Comparison of ENCODE assay signal across 1 cellular context in genomic region chr20:25296094-25297093, GRCh38.
TF ChIP-seq lines count a peak whose summit lies in the region.

No MANE protein-coding gene starts in this region.

TF ChIP-seq in HepG2, 621 proteins besides CTCF, POLR2A, EP300 and RAD21 (continued from another document and continues in another):
- TF ChIP-seq ZBTB2 (CRISPR knock-in tag; IDR thresholded peaks at IDR 0.05; ENCODE audit: low read depth) (no peak), ZNF598 (CRISPR knock-in tag; IDR thresholded peaks at IDR 0.05; ENCODE audit: borderline replicate concordance) (no peak), AKAP8 (CRISPR knock-in tag; IDR thresholded peaks at IDR 0.05) (no peak), ZNF629 (CRISPR knock-in tag; conservative IDR thresholded peaks at IDR 0.05) (no peak), MIER3 (CRISPR knock-in tag; IDR thresholded peaks at IDR 0.05; ENCODE audit: borderline replicate concordance) (no peak), ATM (IDR thresholded peaks at IDR 0.05; ENCODE audit: borderline replicate concordance) (no peak), BRD4 (CRISPR knock-in tag; IDR thresholded peaks at IDR 0.05) (no peak), ZNF431 (CRISPR knock-in tag; IDR thresholded peaks at IDR 0.05; ENCODE audit: borderline replicate concordance, low read depth) (no peak), SMARCC2 (IDR thresholded peaks at IDR 0.05) (no peak), ZBTB8A (CRISPR knock-in tag; IDR thresholded peaks at IDR 0.05; ENCODE audit: borderline replicate concordance, low read depth) (no peak), MAZ (IDR thresholded peaks at IDR 0.05; ENCODE audit: borderline replicate concordance, low read depth, low read length) (no peak), MAZ (CRISPR knock-in tag; IDR thresholded peaks at IDR 0.05; ENCODE audit: low read depth) (0 out of 2 replicates have a peak, but pooled peaks have one; percentile 28), ZNF687 (CRISPR knock-in tag; IDR thresholded peaks at IDR 0.05) (peak; percentile 31), MAFG (CRISPR knock-in tag; IDR thresholded peaks at IDR 0.05) (no peak), NFIB (CRISPR knock-in tag; IDR thresholded peaks at IDR 0.05; ENCODE audit: borderline replicate concordance) (no peak), MLXIP (CRISPR knock-in tag; IDR thresholded peaks at IDR 0.05; ENCODE audit: borderline replicate concordance) (no peak), ZNF33A (CRISPR knock-in tag; IDR thresholded peaks at IDR 0.05; ENCODE audit: borderline replicate concordance) (no peak), TCF12 (IDR thresholded peaks at IDR 0.05) (no peak), TCF12 (CRISPR knock-in tag; IDR thresholded peaks at IDR 0.05) (no peak), PATZ1 (CRISPR knock-in tag; IDR thresholded peaks at IDR 0.05) (no peak; the same call in 1 of the 2 replicates), SMC3 (IDR thresholded peaks at IDR 0.05; ENCODE audit: low read length) (peak; percentile 33; the same call in 1 of the 2 replicates), ZNF75D (CRISPR knock-in tag; IDR thresholded peaks at IDR 0.05; ENCODE audit: borderline replicate concordance) (0 out of 2 replicates have a peak, but pooled peaks have one; percentile 57), MAFF (IDR thresholded peaks at IDR 0.05; ENCODE audit: low read depth, low read length) (no peak), ATF3 (CRISPR knock-in tag; IDR thresholded peaks at IDR 0.05) (0 out of 2 replicates have a peak, but pooled peaks have one; percentile 11), ZSCAN9 (CRISPR knock-in tag; IDR thresholded peaks at IDR 0.05; ENCODE audit: borderline replicate concordance) (no peak), AGO2 (optimal IDR thresholded peaks at IDR 0.05; ENCODE audit: low read depth, low read length) (peak; percentile 61), MBNL3 (CRISPR knock-in tag; conservative IDR thresholded peaks at IDR 0.05) (no peak), PPARG (CRISPR knock-in tag; conservative IDR thresholded peaks at IDR 0.05) (no peak), PRMT3 (CRISPR knock-in tag; IDR thresholded peaks at IDR 0.05; ENCODE audit: borderline replicate concordance, low read depth) (no peak), MAFK (conservative IDR thresholded peaks at IDR 0.05 in 1 of 2, IDR thresholded peaks at IDR 0.05 in 1 of 2; ENCODE audit: low read length in 2 of 2) (peak; percentile 30 to 48; a peak in 3 of 4 replicates), MEIS1 (CRISPR knock-in tag; IDR thresholded peaks at IDR 0.05; ENCODE audit: borderline replicate concordance) (no peak), FIP1L1 (IDR thresholded peaks at IDR 0.05; ENCODE audit: borderline replicate concordance, insufficient read depth, low read depth, low read length) (0 out of 2 replicates have a peak, but pooled peaks have one; percentile 42), ZNF263 (CRISPR knock-in tag; IDR thresholded peaks at IDR 0.05) (no peak), ZNF674 (CRISPR knock-in tag; IDR thresholded peaks at IDR 0.05; ENCODE audit: low read depth) (no peak), XRCC5 (optimal IDR thresholded peaks at IDR 0.05; ENCODE audit: low read length) (peak; percentile 67), BCL3 (CRISPR knock-in tag; IDR thresholded peaks at IDR 0.05) (no peak), SNAPC5 (CRISPR knock-in tag; IDR thresholded peaks at IDR 0.05; ENCODE audit: borderline replicate concordance) (no peak), GPN1 (CRISPR knock-in tag; IDR thresholded peaks at IDR 0.05; ENCODE audit: borderline replicate concordance) (no peak), ZNF235 (CRISPR knock-in tag; IDR thresholded peaks at IDR 0.05; ENCODE audit: borderline replicate concordance) (no peak), ZNF883 (CRISPR knock-in tag; IDR thresholded peaks at IDR 0.05; ENCODE audit: not compliant biosample characterization) (peak; percentile 38), HOXA9 (CRISPR knock-in tag; IDR thresholded peaks at IDR 0.05; ENCODE audit: borderline replicate concordance) (no peak), ZBTB21 (CRISPR knock-in tag; IDR thresholded peaks at IDR 0.05) (no peak), HMG20B (CRISPR knock-in tag; conservative IDR thresholded peaks at IDR 0.05) (no peak), ZNF776 (CRISPR knock-in tag; IDR thresholded peaks at IDR 0.05) (no peak), MTA3 (CRISPR knock-in tag; IDR thresholded peaks at IDR 0.05) (no peak), ZNF83 (CRISPR knock-in tag; IDR thresholded peaks at IDR 0.05; ENCODE audit: borderline replicate concordance) (no peak), ELF4 (CRISPR knock-in tag; IDR thresholded peaks at IDR 0.05; ENCODE audit: borderline replicate concordance) (no peak)
- TF ChIP-seq, protein P1, sequence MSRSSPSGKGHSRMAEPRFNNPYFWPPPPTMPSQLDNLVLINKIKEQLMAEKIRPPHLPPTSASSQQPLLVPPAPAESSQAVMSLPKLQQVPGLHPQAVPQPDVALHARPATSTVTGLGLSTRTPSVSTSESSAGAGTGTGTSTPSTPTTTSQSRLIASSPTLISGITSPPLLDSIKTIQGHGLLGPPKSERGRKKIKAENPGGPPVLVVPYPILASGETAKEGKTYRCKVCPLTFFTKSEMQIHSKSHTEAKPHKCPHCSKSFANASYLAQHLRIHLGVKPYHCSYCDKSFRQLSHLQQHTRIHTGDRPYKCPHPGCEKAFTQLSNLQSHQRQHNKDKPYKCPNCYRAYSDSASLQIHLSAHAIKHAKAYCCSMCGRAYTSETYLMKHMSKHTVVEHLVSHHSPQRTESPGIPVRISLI (CRISPR knock-in tag; IDR thresholded peaks at IDR 0.05; ENCODE audit: borderline replicate concordance), result no peak
- TF ChIP-seq, protein P2, sequence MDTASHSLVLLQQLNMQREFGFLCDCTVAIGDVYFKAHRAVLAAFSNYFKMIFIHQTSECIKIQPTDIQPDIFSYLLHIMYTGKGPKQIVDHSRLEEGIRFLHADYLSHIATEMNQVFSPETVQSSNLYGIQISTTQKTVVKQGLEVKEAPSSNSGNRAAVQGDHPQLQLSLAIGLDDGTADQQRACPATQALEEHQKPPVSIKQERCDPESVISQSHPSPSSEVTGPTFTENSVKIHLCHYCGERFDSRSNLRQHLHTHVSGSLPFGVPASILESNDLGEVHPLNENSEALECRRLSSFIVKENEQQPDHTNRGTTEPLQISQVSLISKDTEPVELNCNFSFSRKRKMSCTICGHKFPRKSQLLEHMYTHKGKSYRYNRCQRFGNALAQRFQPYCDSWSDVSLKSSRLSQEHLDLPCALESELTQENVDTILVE (CRISPR knock-in tag; IDR thresholded peaks at IDR 0.05), result no peak
- TF ChIP-seq, protein P3, sequence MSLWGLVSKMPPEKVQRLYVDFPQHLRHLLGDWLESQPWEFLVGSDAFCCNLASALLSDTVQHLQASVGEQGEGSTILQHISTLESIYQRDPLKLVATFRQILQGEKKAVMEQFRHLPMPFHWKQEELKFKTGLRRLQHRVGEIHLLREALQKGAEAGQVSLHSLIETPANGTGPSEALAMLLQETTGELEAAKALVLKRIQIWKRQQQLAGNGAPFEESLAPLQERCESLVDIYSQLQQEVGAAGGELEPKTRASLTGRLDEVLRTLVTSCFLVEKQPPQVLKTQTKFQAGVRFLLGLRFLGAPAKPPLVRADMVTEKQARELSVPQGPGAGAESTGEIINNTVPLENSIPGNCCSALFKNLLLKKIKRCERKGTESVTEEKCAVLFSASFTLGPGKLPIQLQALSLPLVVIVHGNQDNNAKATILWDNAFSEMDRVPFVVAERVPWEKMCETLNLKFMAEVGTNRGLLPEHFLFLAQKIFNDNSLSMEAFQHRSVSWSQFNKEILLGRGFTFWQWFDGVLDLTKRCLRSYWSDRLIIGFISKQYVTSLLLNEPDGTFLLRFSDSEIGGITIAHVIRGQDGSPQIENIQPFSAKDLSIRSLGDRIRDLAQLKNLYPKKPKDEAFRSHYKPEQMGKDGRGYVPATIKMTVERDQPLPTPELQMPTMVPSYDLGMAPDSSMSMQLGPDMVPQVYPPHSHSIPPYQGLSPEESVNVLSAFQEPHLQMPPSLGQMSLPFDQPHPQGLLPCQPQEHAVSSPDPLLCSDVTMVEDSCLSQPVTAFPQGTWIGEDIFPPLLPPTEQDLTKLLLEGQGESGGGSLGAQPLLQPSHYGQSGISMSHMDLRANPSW (CRISPR knock-in tag; IDR thresholded peaks at IDR 0.05; ENCODE audit: borderline replicate concordance), result no peak
